Comparison of ENCODE assay signal across 19 cellular contexts in the genomic region with DNA sequence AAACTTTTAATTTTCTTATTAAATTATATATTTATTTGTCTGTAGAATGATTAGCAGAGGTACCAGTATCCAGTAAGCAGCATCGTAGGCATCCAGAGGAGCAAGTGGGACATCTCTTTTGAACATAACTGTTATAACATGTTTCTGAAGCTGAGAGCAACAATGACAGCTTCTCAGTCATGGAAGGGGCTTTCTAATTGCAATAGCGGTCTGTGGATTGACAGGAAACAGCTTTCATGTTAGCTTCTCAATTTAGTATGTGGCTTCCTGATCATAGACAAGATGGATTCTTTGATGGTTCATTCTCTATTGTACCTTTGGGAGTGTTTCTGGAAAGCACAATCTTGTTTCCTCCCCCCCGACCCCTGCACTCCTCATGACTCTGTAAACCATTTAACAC.
DNase-seq lines count a peak whose midpoint lies in the region; ATAC-seq and TF ChIP-seq lines count a peak whose summit lies in the region.
"Had no signal": no experiment of that assay in that cellular context is flagged by ENCODE, and none has a peak within 500 bp of the region (broad histone marks: within the 10 kb centered on the region; RNA-seq: fewer than 3 reads in every experiment).

No MANE protein-coding gene starts in this region.

- H3K79me2 ChIP-seq in neural cell (replicated peaks; ENCODE audit: insufficient read depth, low read length): no peaks in the 10 kb centered on the region

- DNase-seq in GM20000 (ENCODE audit: low spot score) (peak; percentile 4), SHP77 treated with DMSO at 0.1 percent for 48 hours (lab: John Stamatoyannopoulos, UW) (no peak)
- DNase-seq in activated CD4-positive, alpha-beta T cell treated with anti-CD3 and anti-CD28 coated beads for 1 hour: no peak
- DNase-seq in stimulated activated CD4-positive, alpha-beta T cell treated with anti-CD3 and anti-CD28 coated beads, Interleukin-2, amount 100 ng/mL, for 24 hours: no peak
- no peak for DNase-seq in stimulated activated naive B cell treated with anti-CD40 and anti-IgM and Interleukin-4, amounts not matched to agents 10 μg/mL and 1 μg/mL and 100 μg/mL, for 72 hours
- DNase-seq: 8988T; ACHN; BE2C; C1 segment of cervical spinal cord; CD4-positive, alpha-beta memory T cell; CD4-positive, CD25-positive, alpha-beta regulatory T cell; CD8-positive, alpha-beta memory T cell; COR-L47; DMS79 treated with DMSO at 0.1 percent for 48 hours; GF-D8 had no signal

- H3F3A ChIP-seq in neural cell (ENCODE audit: insufficient read depth, low read length, poor library complexity, severe bottlenecking): no peaks in the 10 kb centered on the region

- H3K36me3 Mint-ChIP-seq in stimulated activated naive B cell treated with anti-CD40 and anti-IgM and Interleukin-4, amounts not matched to agents 10 μg/mL and 1 μg/mL and 100 μg/mL, for 72 hours: no peaks in the 10 kb centered on the region
- H3K36me3 Mint-ChIP-seq: CD14-positive monocyte; CD4-positive, alpha-beta memory T cell; CD4-positive, CD25-positive, alpha-beta regulatory T cell; CD8-positive, alpha-beta memory T cell had no signal

- no peaks in the 10 kb centered on the region for H3K36me3 ChIP-seq in BLaER1 treated with 17β-estradiol and CSF1 and Interleukin-3, amounts not matched to agents 10 nM and 100 nM
- H3K36me3 ChIP-seq in neural cell (ENCODE audit: insufficient read depth, low read length): no peaks in the 10 kb centered on the region
- H3K36me3 ChIP-seq: BE2C had no signal

- H3K27ac ChIP-seq in BLaER1 treated with 17β-estradiol and CSF1 and Interleukin-3, amounts not matched to agents 10 nM and 100 nM: no peak overlapping the region
- H3K27ac ChIP-seq in neural cell (ENCODE audit: low read length): peak overlapping the region; percentile 25

- no peaks in the 10 kb centered on the region for H3K4me1 Mint-ChIP-seq in stimulated activated naive B cell treated with anti-CD40 and anti-IgM and Interleukin-4, amounts not matched to agents 10 μg/mL and 1 μg/mL and 100 μg/mL, for 72 hours
- H3K4me1 Mint-ChIP-seq: CD14-positive monocyte; CD4-positive, alpha-beta memory T cell; CD4-positive, CD25-positive, alpha-beta regulatory T cell; CD8-positive, alpha-beta memory T cell had no signal

- no peak overlapping the region for H3K4me3 Mint-ChIP-seq in stimulated activated naive B cell treated with anti-CD40 and anti-IgM and Interleukin-4, amounts not matched to agents 10 μg/mL and 1 μg/mL and 100 μg/mL, for 72 hours
- H3K4me3 Mint-ChIP-seq: CD14-positive monocyte; CD4-positive, alpha-beta memory T cell; CD4-positive, CD25-positive, alpha-beta regulatory T cell; CD8-positive, alpha-beta memory T cell had no signal

- no peaks in the 10 kb centered on the region for H3K9me2 ChIP-seq in neural cell (ENCODE audit: insufficient read depth, low read length)

- no peaks in the 10 kb centered on the region for H4K20me1 ChIP-seq in BLaER1 treated with 17β-estradiol and CSF1 and Interleukin-3, amounts not matched to agents 10 nM and 100 nM
- no peaks in the 10 kb centered on the region for H4K20me1 ChIP-seq in neural cell (ENCODE audit: insufficient read depth)

- ATAC-seq in stimulated activated naive B cell treated with anti-CD40 and anti-IgM and Interleukin-4, amounts not matched to agents 10 μg/mL and 1 μg/mL and 100 μg/mL, for 72 hours (replicated peaks): no peak
- ATAC-seq: GM12878 had no signal

- TF ChIP-seq CTCF in GM20000 (IDR thresholded peaks at IDR 0.05; ENCODE audit: extremely low read depth, missing control alignments) (no peak), neural cell (IDR thresholded peaks at IDR 0.05; ENCODE audit: poor library complexity, severe bottlenecking) (no peak)

- H3K9me3 ChIP-seq in BLaER1 treated with 17β-estradiol and CSF1 and Interleukin-3, amounts not matched to agents 10 nM and 100 nM (replicated peaks in 1 of 11): no peaks in the 10 kb centered on the region
- no peaks in the 10 kb centered on the region for H3K9me3 ChIP-seq in neural cell (ENCODE audit: low read length)
- H3K9me3 ChIP-seq: BE2C had no signal

- H3K4me1 ChIP-seq in BLaER1 treated with 17β-estradiol and CSF1 and Interleukin-3, amounts not matched to agents 10 nM and 100 nM: peaks cover 0 to 21% (median 12%) of the 10 kb centered on the region in 10 experiments; a peak in 13 of 20 replicates
- H3K4me1 ChIP-seq: BE2C had no signal

- peak; percentile 76 for TF ChIP-seq EP300 in neural cell (conservative IDR thresholded peaks at IDR 0.05; ENCODE audit: poor library complexity, severe bottlenecking)

- no peak for TF ChIP-seq RAD21 in neural cell (conservative IDR thresholded peaks at IDR 0.05)

- no peak overlapping the region for H3K9ac ChIP-seq in BLaER1 treated with 17β-estradiol and CSF1 and Interleukin-3, amounts not matched to agents 10 nM and 100 nM
- no peak overlapping the region for H3K9ac ChIP-seq in neural cell (ENCODE audit: low read length)

- peaks cover 0 to 4% of the 10 kb centered on the region in 2 donors for H3K9me3 Mint-ChIP-seq in stimulated activated naive B cell treated with anti-CD40 and anti-IgM and Interleukin-4, amounts not matched to agents 10 μg/mL and 1 μg/mL and 100 μg/mL, for 72 hours

- H3K27me3 Mint-ChIP-seq in stimulated activated naive B cell treated with anti-CD40 and anti-IgM and Interleukin-4, amounts not matched to agents 10 μg/mL and 1 μg/mL and 100 μg/mL, for 72 hours: no peaks in the 10 kb centered on the region
- H3K27me3 Mint-ChIP-seq: CD4-positive, alpha-beta memory T cell; CD4-positive, CD25-positive, alpha-beta regulatory T cell; CD8-positive, alpha-beta memory T cell had no signal

- H3K4me3 ChIP-seq in BLaER1 treated with 17β-estradiol and CSF1 and Interleukin-3, amounts not matched to agents 10 nM and 100 nM: no peak overlapping the region
- H3K4me3 ChIP-seq in neural cell (ENCODE audit: low read length): peak overlapping the region; percentile 5
- H3K4me3 ChIP-seq: GM12878 had no signal

- peak overlapping the region in 9 of 11 experiments; percentile 19 to 68 (median 55); a peak in 17 of 22 replicates for H3K4me2 ChIP-seq in BLaER1 treated with 17β-estradiol and CSF1 and Interleukin-3, amounts not matched to agents 10 nM and 100 nM
- H3K4me2 ChIP-seq in neural cell (ENCODE audit: low read length): no peak overlapping the region

- H2AFZ ChIP-seq in neural cell (ENCODE audit: low read depth, low read length): no peak overlapping the region

- H3K27me3 ChIP-seq in BLaER1 treated with 17β-estradiol and CSF1 and Interleukin-3, amounts not matched to agents 10 nM and 100 nM: no peaks in the 10 kb centered on the region
- H3K27me3 ChIP-seq in neural cell (ENCODE audit: insufficient read depth, low read depth, low read length): no peaks in the 10 kb centered on the region
- H3K27me3 ChIP-seq: BE2C had no signal

- H3K27ac Mint-ChIP-seq in stimulated activated naive B cell treated with anti-CD40 and anti-IgM and Interleukin-4, amounts not matched to agents 10 μg/mL and 1 μg/mL and 100 μg/mL, for 72 hours: no peak overlapping the region
- H3K27ac Mint-ChIP-seq: CD14-positive monocyte; CD4-positive, alpha-beta memory T cell; CD4-positive, CD25-positive, alpha-beta regulatory T cell; CD8-positive, alpha-beta memory T cell had no signal

TF ChIP-seq in neural cell, 6 proteins besides CTCF, POLR2A, EP300 and RAD21:
- TF ChIP-seq POLR2AphosphoS5 (IDR thresholded peaks at IDR 0.05) (peak; percentile 54), MXI1 (conservative IDR thresholded peaks at IDR 0.05; ENCODE audit: poor library complexity, severe bottlenecking) (no peak)
